In the genomic region with DNA sequence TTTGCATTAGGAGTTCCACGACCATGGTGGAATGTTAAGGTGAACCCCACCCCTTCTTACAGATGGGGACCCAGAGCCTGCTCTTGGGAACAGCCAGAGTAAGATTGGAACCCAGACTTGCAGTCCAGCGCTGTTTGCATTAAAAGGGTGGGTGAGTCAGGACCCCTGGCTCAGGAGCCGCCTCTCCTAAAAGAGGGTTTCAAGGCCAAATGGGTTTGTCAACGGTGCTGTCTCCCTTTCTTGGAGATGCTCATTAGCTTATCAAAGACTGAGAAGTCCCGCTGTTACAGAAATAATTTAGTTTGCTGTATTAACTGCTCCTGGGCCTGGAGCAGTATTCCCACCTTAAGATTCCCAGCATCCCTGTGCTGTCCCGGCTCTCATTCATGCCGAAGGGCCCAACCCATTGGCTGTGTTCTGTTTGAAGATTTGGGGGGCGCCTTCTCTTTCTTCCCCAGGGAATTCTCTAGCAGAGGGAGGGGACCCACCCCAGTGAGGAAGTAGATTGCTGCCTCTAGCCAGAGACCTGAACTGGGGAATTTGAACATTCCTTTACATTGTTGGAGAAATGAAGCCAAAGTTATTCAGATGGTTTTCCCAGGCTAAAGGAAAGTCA, we compare ENCODE assay signal across 9 cellular contexts. TPM values are rescaled to one million over a fixed set of nuclear protein-coding genes. Genes with fewer than 3 reads are reported as not detected.
A peak's percentile ranks its signal among the peaks of the same experiment; 100 is the strongest.
DNase-seq lines count a peak whose midpoint lies in the region; ATAC-seq and TF ChIP-seq lines count a peak whose summit lies in the region.
"Had no signal": no experiment of that assay in that cellular context is flagged by ENCODE, and none has a peak within 500 bp of the region (broad histone marks: within the 10 kb centered on the region; RNA-seq: fewer than 3 reads in every experiment).

No MANE protein-coding gene starts in this region.

- WGBS in right cardiac atrium = 45% methylated on average over 8 of the region's 8 CpGs
- 71 to 82% (median 82%) methylated on average over 8 of the region's 8 CpGs for WGBS in spleen, 5 donors

- H3K4me1 ChIP-seq in HAP-1 (peaks cover 12% of the 10 kb centered on the region), right cardiac atrium (ENCODE audit: control insufficient read depth, insufficient read depth, low read length) (peaks cover 14% of the 10 kb centered on the region), spleen (peaks cover 6 to 76% (median 50%) of the 10 kb centered on the region in 6 donors)

- H3K4me1 Mint-ChIP-seq in activated T-helper 17 cell treated with anti-CD3 and anti-CD28 coated beads, Interleukin-2, amount 50 U/mL, for 72 hours = no peaks in the 10 kb centered on the region

- DNase-seq in HAP-1 (ENCODE audit: low spot score in 2 of 2) (no peak), right cardiac atrium (no peak), spleen (no peak), NCI-H187 treated with DMSO at 0.1 percent for 48 hours (lab: John Stamatoyannopoulos, UW) (no peak), NCI-H524 (lab: John Stamatoyannopoulos, UW) (no peak), NCI-H69 (lab: John Stamatoyannopoulos, UW) (no peak), NCI-H345 treated with DMSO at 0.1 percent for 48 hours (lab: John Stamatoyannopoulos, UW; ENCODE audit: unreplicated experiment) (no peak)
- DNase-seq: activated CD4-positive, CD25-positive, alpha-beta regulatory T cell had no signal

- intact Hi-C loops in right cardiac atrium (cut with DNase I) = no loop called here
- intact Hi-C loops in spleen (cut with DNase I; ENCODE audit: low total_unique reads) = no loop called here

- peak overlapping the region; percentile 83 for H3K4me3 Mint-ChIP-seq in activated T-helper 17 cell treated with anti-CD3 and anti-CD28 coated beads, Interleukin-2, amount 50 U/mL, for 72 hours

- no peak overlapping the region for H3K27ac Mint-ChIP-seq in activated T-helper 17 cell treated with anti-CD3 and anti-CD28 coated beads, Interleukin-2, amount 50 U/mL, for 72 hours

- H3K9me3 Mint-ChIP-seq in activated T-helper 17 cell treated with anti-CD3 and anti-CD28 coated beads, Interleukin-2, amount 50 U/mL, for 72 hours = no peaks in the 10 kb centered on the region

- TF ChIP-seq CTCF in spleen (IDR thresholded peaks at IDR 0.05 in 8 of 11, conservative IDR thresholded peaks at IDR 0.05 in 3 of 11) = no peak

- H3K27me3 ChIP-seq in HAP-1 (ENCODE audit: low read depth) (no peaks in the 10 kb centered on the region), right cardiac atrium (ENCODE audit: control insufficient read depth, insufficient read depth) (no peaks in the 10 kb centered on the region), spleen (replicated peaks in 1 of 7) (peaks cover 0 to 27% (median 5%) of the 10 kb centered on the region in 7 donors)

- H3K36me3 ChIP-seq in HAP-1 (replicated peaks) (0 out of 2 replicates have a peak, but pooled peaks cover 5% of the 10 kb centered on the region), spleen (no peaks in the 10 kb centered on the region)

- H3K27me3 Mint-ChIP-seq in activated T-helper 17 cell treated with anti-CD3 and anti-CD28 coated beads, Interleukin-2, amount 50 U/mL, for 72 hours = peaks cover 4% of the 10 kb centered on the region

- H3K9me3 ChIP-seq in HAP-1 = no peaks in the 10 kb centered on the region
- no peaks in the 10 kb centered on the region for H3K9me3 ChIP-seq in right cardiac atrium (ENCODE audit: control insufficient read depth, low read length)
- H3K9me3 ChIP-seq in spleen = no peaks in the 10 kb centered on the region

- H3K27ac ChIP-seq in right cardiac atrium (ENCODE audit: low read length) = peak overlapping the region; percentile 78
- peak overlapping the region in 7 of 8 donors; percentile 79 to 90 (median 86) for H3K27ac ChIP-seq in spleen

- H3K4me3 ChIP-seq in HAP-1 = peak overlapping the region; percentile 53
- H3K4me3 ChIP-seq in right cardiac atrium (ENCODE audit: low read length) = peak overlapping the region; percentile 51
- H3K4me3 ChIP-seq in spleen = peak overlapping the region in 5 of 8 donors; percentile 57 to 80 (median 62)

- no peak for TF ChIP-seq POLR2A in spleen (IDR thresholded peaks at IDR 0.05)

- in situ Hi-C loops in HAP-1 (cut with MboI; ENCODE audit: low sequenced_read_pairs) = no loop called here

- no peaks in the 10 kb centered on the region for H3K36me3 Mint-ChIP-seq in activated T-helper 17 cell treated with anti-CD3 and anti-CD28 coated beads, Interleukin-2, amount 50 U/mL, for 72 hours (ENCODE audit: low read depth)

- no peak for ATAC-seq in activated T-helper 17 cell treated with anti-CD3 and anti-CD28 coated beads, Interleukin-2, amount 50 U/mL, for 72 hours (replicated peaks)
- no peak for ATAC-seq in right cardiac atrium

RNA-seq across cellular contexts. Expression of gene MARVELD1, which starts 1.8 kb away (rescaled TPM):
- total RNA-seq in activated T-helper 17 cell treated with anti-CD3 and anti-CD28 coated beads, Interleukin-2, amount 50 U/mL, for 72 hours = 1 to 10 TPM; 2.0 TPM
- total RNA-seq in right cardiac atrium (10 to 100 TPM; 17.3 to 27.8 (median 21.6) TPM), spleen (10 to 100 TPM; 11.0 to 24.6 (median 17.2) TPM)
- polyA plus RNA-seq in right cardiac atrium (10.6 TPM), spleen (1 to 10 TPM; 3.7 to 7.8 (median 6.4) TPM)

RNA-seq across cellular contexts. Expression of gene ZFYVE27, which starts 21.6 kb away (rescaled TPM):
- 10 to 100 TPM; 31.1 to 36.8 TPM for total RNA-seq in activated T-helper 17 cell treated with anti-CD3 and anti-CD28 coated beads, Interleukin-2, amount 50 U/mL, for 72 hours
- total RNA-seq in right cardiac atrium = 10 to 100 TPM; 14.8 to 20.6 (median 17.7) TPM
- polyA plus RNA-seq in right cardiac atrium = 16.0 TPM
- 10 to 100 TPM; 29.2 to 42.2 (median 34.1) TPM for total RNA-seq in spleen
- 10 to 100 TPM; 16.8 to 24.7 (median 17.5) TPM for polyA plus RNA-seq in spleen

RNA-seq across cellular contexts. Expression of gene AVPI1, which starts 28.3 kb away (rescaled TPM):
- total RNA-seq in activated T-helper 17 cell treated with anti-CD3 and anti-CD28 coated beads, Interleukin-2, amount 50 U/mL, for 72 hours = 1 to 10 TPM; 1.5 to 1.9 TPM
- total RNA-seq in right cardiac atrium (10 to 100 TPM; 12.2 to 23.1 (median 15.7) TPM), spleen (10 to 100 TPM in 6 of 7 donors, 1 to 10 TPM in 1; 4.8 to 35.8 (median 16.0) TPM)
- polyA plus RNA-seq in right cardiac atrium (15.4 TPM), spleen (10 to 100 TPM in 1 of 3 donors, 1 to 10 TPM in 2; 4.0 to 12.2 (median 6.2) TPM)

RNA-seq across cellular contexts. Expression of gene SFRP5, which starts 56.4 kb away (rescaled TPM):
- total RNA-seq in activated T-helper 17 cell treated with anti-CD3 and anti-CD28 coated beads, Interleukin-2, amount 50 U/mL, for 72 hours = not detected
- total RNA-seq in right cardiac atrium (100 to 1,000 TPM; 110 to 191 (median 168) TPM), spleen (not detected)
- polyA plus RNA-seq in right cardiac atrium (110 TPM), spleen (1 to 10 TPM in 1 of 3 donors, under 1 TPM in 1, not detected in 1; 0.09 to 3.6 TPM)
